Comparison of ENCODE assay signal across 23 cellular contexts in the genomic region with DNA sequence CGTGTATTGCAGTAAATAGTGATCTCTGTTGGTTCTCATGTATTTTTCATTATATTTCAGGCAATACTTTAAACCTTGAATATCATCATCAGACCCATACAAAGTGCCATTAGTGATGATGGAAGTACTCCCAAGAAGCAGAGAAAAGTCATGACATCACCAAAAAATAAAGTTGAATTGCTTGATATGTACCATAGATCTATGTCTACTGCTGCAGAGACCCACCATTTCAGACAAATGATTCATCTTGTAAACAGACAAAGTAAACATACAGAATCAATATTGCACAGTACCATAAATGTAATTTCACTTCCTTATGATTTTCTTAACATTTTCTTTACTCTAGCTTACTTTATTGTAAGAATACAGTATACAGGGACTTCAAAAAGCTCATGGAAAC.
"Had no signal": no experiment of that assay in that cellular context is flagged by ENCODE, and none has a peak within 500 bp of the region (broad histone marks: within the 10 kb centered on the region; RNA-seq: fewer than 3 reads in every experiment).

No MANE protein-coding gene starts in this region.

- H3K4me3 ChIP-seq: adrenal gland, ascending aorta, coronary artery, esophagus squamous epithelium, gastrocnemius medialis, ovary, psoas muscle, right atrium auricular region, upper lobe of left lung had no signal

- H3K27ac ChIP-seq: adrenal gland, ascending aorta, brain microvascular endothelial cell, coronary artery, esophagus squamous epithelium, gastrocnemius medialis, neutrophil, ovary, psoas muscle, right atrium auricular region, upper lobe of left lung had no signal

- H3K27me3 ChIP-seq: adrenal gland, ascending aorta, brain microvascular endothelial cell, esophagus squamous epithelium, gastrocnemius medialis, neutrophil, ovary, right atrium auricular region, upper lobe of left lung had no signal

- ATAC-seq: activated CD4-positive, alpha-beta T cell treated with anti-CD3 and anti-CD28 coated beads for 36 hours; gastrocnemius medialis; psoas muscle; stimulated activated naive CD8-positive, alpha-beta T cell treated with anti-CD3 and anti-CD28 coated beads, Interleukin-15, Interleukin-2, amounts not matched to agents 100 U/mL and 50 U/mL, for 24 hours had no signal

- H3K36me3 ChIP-seq: adrenal gland, ascending aorta, brain microvascular endothelial cell, esophagus squamous epithelium, gastrocnemius medialis, neutrophil, ovary, right atrium auricular region, upper lobe of left lung had no signal

- H3K4me1 ChIP-seq: adrenal gland, ascending aorta, esophagus squamous epithelium, gastrocnemius medialis, psoas muscle, right atrium auricular region, upper lobe of left lung had no signal

- DNase-seq: activated B cell treated with CpG ODN at 0.5 μM for 24 hours; activated CD4-positive, alpha-beta T cell treated with anti-CD3 and anti-CD28 coated beads for 36 hours; activated CD4-positive, alpha-beta T cell treated with anti-CD3 and anti-CD28 coated beads, Interleukin-2, amount 50 U/mL, for 4 hours; activated CD8-positive, alpha-beta memory T cell treated with anti-CD3 and anti-CD28 coated beads for 24 hours; activated CD8-positive, alpha-beta memory T cell treated with anti-CD3 and anti-CD28 coated beads, Interleukin-2, amount 50 U/mL, for 4 hours; activated naive CD4-positive, alpha-beta T cell; activated T-cell treated with anti-CD3 and anti-CD28 coated beads, Interleukin-2, amount 50 U/mL, for 24 hours; adrenal gland; brain microvascular endothelial cell; esophagus squamous epithelium; gastrocnemius medialis; midbrain; ovary; psoas muscle; stimulated activated CD4-positive, alpha-beta T cell treated with anti-CD3 and anti-CD28 coated beads, Interleukin-12 subunit alpha, Interleukin-12 subunit beta, amount 100 ng/mL, for 4 hours; stimulated activated CD4-positive, alpha-beta T cell treated with anti-CD3 and anti-CD28 coated beads, Interleukin-4, amount 100 ng/mL, for 4 hours; stimulated activated naive CD8-positive, alpha-beta T cell treated with anti-CD3 and anti-CD28 coated beads, Interleukin-15, Interleukin-2, amounts not matched to agents 100 U/mL and 50 U/mL, for 24 hours; T-helper 9 cell; upper lobe of left lung had no signal

- H3K9me3 ChIP-seq: adrenal gland, ascending aorta, esophagus squamous epithelium, gastrocnemius medialis, neutrophil, ovary, psoas muscle, right atrium auricular region, upper lobe of left lung had no signal
